In the genomic region with DNA sequence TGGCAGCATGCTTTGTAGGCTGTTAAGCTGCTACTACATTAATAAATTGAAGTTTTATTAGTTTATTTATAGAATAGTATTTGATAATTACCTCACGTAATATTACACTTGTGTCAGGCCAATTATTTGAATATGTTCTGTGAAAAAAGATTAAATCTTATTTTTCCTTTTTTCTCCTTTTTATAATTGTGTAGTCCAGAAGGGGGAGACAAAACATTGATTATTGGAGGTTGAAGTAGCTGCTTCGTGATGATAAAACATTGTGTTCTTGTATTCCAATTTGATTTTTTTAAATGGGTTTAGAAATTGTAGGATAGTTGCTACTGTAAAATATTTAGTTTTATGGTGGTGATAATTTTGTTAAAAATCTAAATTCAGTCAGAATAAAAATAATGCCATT, we compare ENCODE assay signal across 10 cellular contexts.
DNase-seq lines count a peak whose midpoint lies in the region; ATAC-seq and TF ChIP-seq lines count a peak whose summit lies in the region.
"Had no signal": no experiment of that assay in that cellular context is flagged by ENCODE, and none has a peak within 500 bp of the region (broad histone marks: within the 10 kb centered on the region; RNA-seq: fewer than 3 reads in every experiment).

No MANE protein-coding gene starts in this region.

- H3K36me3 ChIP-seq in SU-DHL-6 (ENCODE audit: low read length) (no peaks in the 10 kb centered on the region), hepatocyte (replicated peaks; ENCODE audit: insufficient read depth, low read depth) (no peaks in the 10 kb centered on the region), left lung (no peaks in the 10 kb centered on the region)

- no peak overlapping the region; the same call in 1 of the 2 replicates for H3K27ac ChIP-seq in SU-DHL-6 (ENCODE audit: low read depth, low read length)
- H3K27ac ChIP-seq in hepatocyte: no peak overlapping the region
- no peak overlapping the region for H3K27ac ChIP-seq in left lung

- TF ChIP-seq CTCF in AG10803 (conservative IDR thresholded peaks at IDR 0.05; ENCODE audit: low read length) (peak; percentile 53), GM20000 (IDR thresholded peaks at IDR 0.05; ENCODE audit: extremely low read depth, missing control alignments) (no peak), SU-DHL-6 (IDR thresholded peaks at IDR 0.05; ENCODE audit: insufficient read depth, low read length, poor library complexity, severe bottlenecking) (peak; percentile 25), hepatocyte (IDR thresholded peaks at IDR 0.05; ENCODE audit: poor library complexity) (peak; percentile 71), left lung (IDR thresholded peaks at IDR 0.05) (peak in 1 of 2 donors; percentile 24)

- intact Hi-C loops in left lung (cut with DNase I): no loop called here

- ATAC-seq in HG03175 (IDR thresholded peaks at IDR 0.05; ENCODE audit: unreplicated experiment) (no peak), GM21717 (IDR thresholded peaks at IDR 0.05; ENCODE audit: unreplicated experiment) (no peak), left lung (no peak)
- ATAC-seq: activated CD4-positive, alpha-beta T cell treated with anti-CD3 and anti-CD28 coated beads for 36 hours had no signal

- H3K4me2 ChIP-seq in SU-DHL-6 (ENCODE audit: low read depth, low read length, poor library complexity, severe bottlenecking): peak overlapping the region; percentile 38
- no peak overlapping the region for H3K4me2 ChIP-seq in hepatocyte

- H4K20me1 ChIP-seq in SU-DHL-6 (ENCODE audit: low read depth, low read length) (no peaks in the 10 kb centered on the region), hepatocyte (ENCODE audit: insufficient read depth, poor library complexity, severe bottlenecking) (no peaks in the 10 kb centered on the region)

- H3K9me2 ChIP-seq in SU-DHL-6 (replicated peaks; ENCODE audit: insufficient read depth, low read length) (no peaks in the 10 kb centered on the region), hepatocyte (replicated peaks; ENCODE audit: insufficient read depth) (no peaks in the 10 kb centered on the region)

- H2AFZ ChIP-seq in SU-DHL-6 (ENCODE audit: low read depth, low read length, severe bottlenecking) (no peak overlapping the region), hepatocyte (no peak overlapping the region)

- DNase-seq in AG10803 (ENCODE audit: low read depth): peak; percentile 20
- DNase-seq in GM20000 (ENCODE audit: low spot score): peak; percentile 3
- DNase-seq in hepatocyte (ENCODE audit: low spot score): peak; percentile 36
- DNase-seq in NCI-H2196 treated with DMSO at 0.1 percent for 48 hours (lab: John Stamatoyannopoulos, UW; ENCODE audit: unreplicated experiment): no peak
- DNase-seq in left lung: no peak
- DNase-seq: activated CD4-positive, alpha-beta T cell treated with anti-CD3 and anti-CD28 coated beads for 36 hours; glutamatergic neuron had no signal

- no peaks in the 10 kb centered on the region for H3K4me1 ChIP-seq in hepatocyte (ENCODE audit: insufficient read depth)
- H3K4me1 ChIP-seq in left lung: peaks cover 0 to 9% of the 10 kb centered on the region in 2 donors

- WGBS in hepatocyte (ENCODE audit: low lambda C conversion rate, missing lambda C conversion rate): 46% methylated on average over 2 of the region's 2 CpGs

- no peaks in the 10 kb centered on the region for H3K79me2 ChIP-seq in SU-DHL-6 (ENCODE audit: insufficient read depth, low read length)
- no peaks in the 10 kb centered on the region for H3K79me2 ChIP-seq in hepatocyte

- no peak overlapping the region for H3K4me3 ChIP-seq in AG10803 (ENCODE audit: low read length)
- no peak overlapping the region for H3K4me3 ChIP-seq in SU-DHL-6 (ENCODE audit: insufficient read depth, low read length, poor library complexity, severe bottlenecking)
- H3K4me3 ChIP-seq in hepatocyte: no peak overlapping the region
- no peak overlapping the region for H3K4me3 ChIP-seq in left lung

- H3K9me3 ChIP-seq in SU-DHL-6 (ENCODE audit: insufficient read depth, low read length): no peaks in the 10 kb centered on the region
- no peaks in the 10 kb centered on the region for H3K9me3 ChIP-seq in hepatocyte (ENCODE audit: low read depth)
- H3K9me3 ChIP-seq in left lung: no peaks in the 10 kb centered on the region

- H3K9ac ChIP-seq in SU-DHL-6 (ENCODE audit: low read length): no peak overlapping the region

- no peaks in the 10 kb centered on the region; the same call in 1 of the 2 replicates for H3F3A ChIP-seq in SU-DHL-6 (ENCODE audit: insufficient read depth)

- no peaks in the 10 kb centered on the region for H3K27me3 ChIP-seq in SU-DHL-6 (ENCODE audit: low read length)
- H3K27me3 ChIP-seq in hepatocyte: no peaks in the 10 kb centered on the region
- H3K27me3 ChIP-seq in left lung: no peaks in the 10 kb centered on the region

Comparison
In these comparisons a context has a peak if more than half of its experiments do, and no peak if none do; other contexts are left out.
1. DNase-seq: peak in AG10803 (single experiment), GM20000 (single experiment) and hepatocyte (single experiment); none in NCI-H2196 treated with DMSO at 0.1 percent for 48 hours (single experiment) and left lung (0 of 2).